ENCODE assay signal across 1 cellular context in genomic region chr17:45247429-45248131, GRCh38.
TF ChIP-seq lines count a peak whose summit lies in the region.

No MANE protein-coding gene starts in this region.

TF ChIP-seq in HepG2, 621 proteins besides CTCF, POLR2A, EP300 and RAD21 (continued from another document and continues in another):
- TF ChIP-seq AHDC1 (CRISPR knock-in tag; IDR thresholded peaks at IDR 0.05; ENCODE audit: borderline replicate concordance): no peak
- no peak for TF ChIP-seq ZNF207 (IDR thresholded peaks at IDR 0.05; ENCODE audit: borderline replicate concordance)
- no peak for TF ChIP-seq MIER2 (CRISPR knock-in tag; IDR thresholded peaks at IDR 0.05)
- no peak for TF ChIP-seq TRIM22 (IDR thresholded peaks at IDR 0.05)
- TF ChIP-seq PAX8 (CRISPR knock-in tag; IDR thresholded peaks at IDR 0.05; ENCODE audit: borderline replicate concordance): no peak
- TF ChIP-seq SOX5 (CRISPR knock-in tag; IDR thresholded peaks at IDR 0.05; ENCODE audit: borderline replicate concordance): peak; percentile 14; the same call in 1 of the 2 replicates
- TF ChIP-seq ZNF142 (CRISPR knock-in tag; IDR thresholded peaks at IDR 0.05): no peak; the same call in 1 of the 2 replicates
- 0 out of 2 replicates have a peak, but pooled peaks have one; percentile 47 for TF ChIP-seq ZIK1 (CRISPR knock-in tag; IDR thresholded peaks at IDR 0.05; ENCODE audit: borderline replicate concordance, low read depth)
- TF ChIP-seq PRPF4 (IDR thresholded peaks at IDR 0.05; ENCODE audit: low read depth, low read length, poor library complexity, severe bottlenecking): no peak
- no peak for TF ChIP-seq MEF2D (CRISPR knock-in tag; IDR thresholded peaks at IDR 0.05)
- no peak for TF ChIP-seq FOXA1 (IDR thresholded peaks at IDR 0.05)
- TF ChIP-seq FOXA1 (CRISPR knock-in tag; IDR thresholded peaks at IDR 0.05): no peak
- TF ChIP-seq ZNF589 (CRISPR knock-in tag; conservative IDR thresholded peaks at IDR 0.05): no peak
- TF ChIP-seq SMAD1 (CRISPR knock-in tag; IDR thresholded peaks at IDR 0.05; ENCODE audit: borderline replicate concordance, low read depth): 0 out of 2 replicates have a peak, but pooled peaks have one; percentile 52
- peak; percentile 17 for TF ChIP-seq FOSL2 (CRISPR knock-in tag; IDR thresholded peaks at IDR 0.05)
- TF ChIP-seq SP1 (IDR thresholded peaks at IDR 0.05): no peak
- TF ChIP-seq SP1 (CRISPR knock-in tag; IDR thresholded peaks at IDR 0.05): peak; percentile 76
- TF ChIP-seq ZNF776 (CRISPR knock-in tag; IDR thresholded peaks at IDR 0.05): no peak
- no peak for TF ChIP-seq SRSF9 (IDR thresholded peaks at IDR 0.05; ENCODE audit: borderline replicate concordance, insufficient read depth, low read depth, low read length, poor library complexity, severe bottlenecking)
- TF ChIP-seq PHF21A (CRISPR knock-in tag; IDR thresholded peaks at IDR 0.05): peak; percentile 75
- TF ChIP-seq TEAD3 (CRISPR knock-in tag; optimal IDR thresholded peaks at IDR 0.05; ENCODE audit: borderline replicate concordance): no peak
- TF ChIP-seq DZIP1 (CRISPR knock-in tag; IDR thresholded peaks at IDR 0.05): no peak
- no peak for TF ChIP-seq SIN3B (IDR thresholded peaks at IDR 0.05; ENCODE audit: low read length)
- no peak for TF ChIP-seq THAP7 (CRISPR knock-in tag; IDR thresholded peaks at IDR 0.05)
- TF ChIP-seq SNRNP70 (IDR thresholded peaks at IDR 0.05; ENCODE audit: low read depth, low read length): no peak
- no peak for TF ChIP-seq ZNF30 (CRISPR knock-in tag; IDR thresholded peaks at IDR 0.05)
- TF ChIP-seq PPARG (CRISPR knock-in tag; conservative IDR thresholded peaks at IDR 0.05): no peak
- TF ChIP-seq U2AF2 (IDR thresholded peaks at IDR 0.05; ENCODE audit: low read depth, low read length): no peak
- peak; percentile 30; the same call in 1 of the 2 replicates for TF ChIP-seq ESRRA (CRISPR knock-in tag; IDR thresholded peaks at IDR 0.05; ENCODE audit: low read depth)
- TF ChIP-seq ZBTB49 (CRISPR knock-in tag; IDR thresholded peaks at IDR 0.05; ENCODE audit: borderline replicate concordance): no peak
- no peak; the same call in 1 of the 2 replicates for TF ChIP-seq ZNF790 (CRISPR knock-in tag; IDR thresholded peaks at IDR 0.05; ENCODE audit: borderline replicate concordance)
- TF ChIP-seq MLXIP (CRISPR knock-in tag; IDR thresholded peaks at IDR 0.05; ENCODE audit: borderline replicate concordance): no peak
- TF ChIP-seq SAP130 (CRISPR knock-in tag; IDR thresholded peaks at IDR 0.05; ENCODE audit: low read depth): peak; percentile 78
- TF ChIP-seq MTA1 (CRISPR knock-in tag; IDR thresholded peaks at IDR 0.05; ENCODE audit: borderline replicate concordance): peak; percentile 86; the same call in 1 of the 2 replicates
- TF ChIP-seq MTF1 (CRISPR knock-in tag; IDR thresholded peaks at IDR 0.05): no peak
- no peak for TF ChIP-seq AHR (CRISPR knock-in tag; IDR thresholded peaks at IDR 0.05)
